1 cellular context compared by ENCODE assay signal in the genomic region with DNA sequence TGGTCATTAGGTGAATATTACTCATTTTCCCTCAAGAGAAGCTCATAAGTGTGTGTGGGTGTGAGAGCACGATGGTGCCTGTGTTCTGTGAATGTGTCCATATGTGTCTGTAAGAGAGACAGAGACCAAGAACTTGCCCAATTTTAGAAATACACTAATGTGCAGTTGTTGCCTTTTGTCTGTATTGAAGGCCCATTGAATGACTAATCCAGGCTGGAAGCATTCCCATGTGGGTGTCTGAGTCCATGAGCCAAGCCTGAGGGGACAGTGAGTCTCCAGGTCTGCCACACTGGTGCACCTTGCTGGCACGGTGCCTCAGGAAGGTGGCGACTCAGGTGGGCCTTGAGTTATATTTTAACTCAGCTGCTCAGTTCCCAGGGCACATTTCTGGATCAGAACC.
TF ChIP-seq lines count a peak whose summit lies in the region.

No MANE protein-coding gene starts in this region.

TF ChIP-seq in A549, 52 proteins besides CTCF, POLR2A, EP300 and RAD21 (continued from another document):
- TF ChIP-seq, protein P1, sequence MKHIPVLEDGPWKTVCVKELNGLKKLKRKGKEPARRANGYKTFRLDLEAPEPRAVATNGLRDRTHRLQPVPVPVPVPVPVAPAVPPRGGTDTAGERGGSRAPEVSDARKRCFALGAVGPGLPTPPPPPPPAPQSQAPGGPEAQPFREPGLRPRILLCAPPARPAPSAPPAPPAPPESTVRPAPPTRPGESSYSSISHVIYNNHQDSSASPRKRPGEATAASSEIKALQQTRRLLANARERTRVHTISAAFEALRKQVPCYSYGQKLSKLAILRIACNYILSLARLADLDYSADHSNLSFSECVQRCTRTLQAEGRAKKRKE (CRISPR knock-in tag; IDR thresholded peaks at IDR 0.05; ENCODE audit: low read depth) = no peak
